In the genomic region with DNA sequence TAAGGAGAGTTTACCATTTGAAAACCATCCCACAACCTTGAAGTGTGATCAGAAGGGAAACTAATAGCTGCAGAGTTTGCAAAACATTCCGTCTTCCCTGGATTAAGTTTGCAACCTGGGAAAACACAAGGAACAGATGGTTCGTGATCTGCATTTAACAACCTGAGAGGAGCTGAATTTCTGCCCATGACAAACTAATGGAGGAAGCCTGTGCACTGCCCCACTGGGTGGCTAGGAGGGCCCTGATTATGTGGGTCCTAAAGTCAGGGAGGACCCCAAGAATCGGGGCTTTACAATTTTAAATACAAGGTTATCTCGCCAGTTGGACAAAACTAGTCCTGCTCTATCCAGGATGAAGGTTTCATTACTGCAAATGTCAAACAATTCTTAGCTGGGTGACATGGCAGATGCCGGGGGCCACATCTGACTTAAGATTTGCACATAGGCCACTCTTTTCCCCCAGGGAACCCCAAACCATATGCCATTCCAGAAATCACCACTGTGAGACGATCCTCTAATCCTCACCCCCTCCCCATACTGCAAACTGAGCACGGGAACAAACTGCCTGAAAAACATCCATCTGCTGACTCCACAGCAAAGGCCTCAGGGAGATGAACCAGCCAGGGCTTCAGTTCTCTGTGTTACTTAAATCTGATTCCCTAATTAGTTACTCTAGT, we compare ENCODE assay signal across 25 cellular contexts. TPM values are rescaled to one million over a fixed set of nuclear protein-coding genes. Genes with fewer than 3 reads are reported as not detected.
DNase-seq lines count a peak whose midpoint lies in the region; ATAC-seq and TF ChIP-seq lines count a peak whose summit lies in the region.
"Had no signal": no experiment of that assay in that cellular context is flagged by ENCODE, and none has a peak within 500 bp of the region (broad histone marks: within the 10 kb centered on the region; RNA-seq: fewer than 3 reads in every experiment).

No MANE protein-coding gene starts in this region.

- no peak for TF ChIP-seq CTCF in SK-N-SH (IDR thresholded peaks at IDR 0.05)
- TF ChIP-seq CTCF in PC-3 (conservative IDR thresholded peaks at IDR 0.05; ENCODE audit: low read depth, low read length) = no peak
- no peak for TF ChIP-seq CTCF in foreskin keratinocyte (conservative IDR thresholded peaks at IDR 0.05)

- 0 out of 2 replicates have a peak overlapping the region, but pooled peaks have one; percentile 22 for H2AFZ ChIP-seq in SK-N-SH (ENCODE audit: low read depth)
- no peak overlapping the region for H2AFZ ChIP-seq in PC-3 (ENCODE audit: low read length)

- H3K27me3 ChIP-seq in SK-N-SH (ENCODE audit: insufficient read depth) (no peaks in the 10 kb centered on the region), PC-3 (ENCODE audit: low read length) (no peaks in the 10 kb centered on the region), foreskin keratinocyte (no peaks in the 10 kb centered on the region)
- H3K27me3 ChIP-seq: body of pancreas, gastrocnemius medialis, MG63, right lobe of liver, tibial nerve had no signal

- H3F3A ChIP-seq in SK-N-SH (replicated peaks; ENCODE audit: insufficient read depth) = no peaks in the 10 kb centered on the region
- no peaks in the 10 kb centered on the region for H3F3A ChIP-seq in PC-3 (ENCODE audit: low read length, unreplicated experiment)

- 98% methylated on average over 7 of the region's 7 CpGs for WGBS in SK-N-SH (ENCODE audit: low lambda C conversion rate)

- H3K4me3 ChIP-seq in SK-N-SH (ENCODE audit: low read depth in 2 of 2, low read length in 1 of 2) = no peak overlapping the region
- no peak overlapping the region for H3K4me3 ChIP-seq in PC-3 (ENCODE audit: low read length)
- H3K4me3 ChIP-seq: body of pancreas, gastrocnemius medialis, K562, MG63, right lobe of liver, tibial nerve had no signal

- H4K20me1 ChIP-seq in SK-N-SH (ENCODE audit: insufficient read depth) = no peaks in the 10 kb centered on the region
- no peaks in the 10 kb centered on the region for H4K20me1 ChIP-seq in PC-3 (ENCODE audit: low read length)

- POLR2A ChIA-PET in SK-N-SH (lab: Yijun Ruan, JAX) = no interaction called here
- POLR2A ChIA-PET in PC-3 (lab: Charles Lee; ENCODE audit: unreplicated experiment) = no interaction called here

- H3K4me1 ChIP-seq in SK-N-SH (ENCODE audit: control insufficient read depth in 1 of 2, insufficient read depth in 2 of 2, low read depth in 1 of 2, low read length in 1 of 2) (no peaks in the 10 kb centered on the region; a peak in 1 of 4 replicates), PC-3 (ENCODE audit: insufficient read depth, low read length) (peaks cover 28% of the 10 kb centered on the region), foreskin keratinocyte (peaks cover 17% of the 10 kb centered on the region)
- H3K4me1 ChIP-seq: body of pancreas, gastrocnemius medialis, right lobe of liver, tibial nerve had no signal

- H3K27ac ChIP-seq in SK-N-SH (ENCODE audit: low read depth in 2 of 2, low read length in 1 of 2) (no peak overlapping the region; a peak in 1 of 4 replicates), PC-3 (ENCODE audit: low read length) (no peak overlapping the region), foreskin keratinocyte (peak overlapping the region; percentile 53)
- H3K27ac ChIP-seq: 22Rv1, body of pancreas, gastrocnemius medialis, right lobe of liver, tibial nerve had no signal

- H3K9me3 ChIP-seq in SK-N-SH (no peaks in the 10 kb centered on the region), PC-3 (ENCODE audit: low read length) (no peaks in the 10 kb centered on the region)
- H3K9me3 ChIP-seq: body of pancreas, gastrocnemius medialis, MG63, right lobe of liver, tibial nerve had no signal

- H3K9ac ChIP-seq in SK-N-SH (no peak overlapping the region), PC-3 (ENCODE audit: low read length) (no peak overlapping the region)

- intact Hi-C loops in PC-3 (cut with micrococcal nuclease) = no loop called here

- no peak for DNase-seq in SK-N-SH
- DNase-seq in PC-3 = no peak
- no peak for DNase-seq in foreskin keratinocyte
- no peak for DNase-seq in activated effector memory CD4-positive, alpha-beta T cell treated with anti-CD3 and anti-CD28 coated beads, Interleukin-2, amount 50 U/mL, for 16 hours
- no peak for DNase-seq in foreskin melanocyte
- no peak for DNase-seq in COLO829 (ENCODE audit: low spot score)
- DNase-seq: activated B cell treated with CpG ODN at 0.5 μM for 24 hours; activated CD4-positive, alpha-beta T cell treated with anti-CD3 and anti-CD28 coated beads, Interleukin-2, amount 50 U/mL, for 4 hours; activated CD8-positive, alpha-beta memory T cell treated with anti-CD3 and anti-CD28 coated beads, Interleukin-2, amount 50 U/mL, for 4 hours; activated effector memory CD4-positive, alpha-beta T cell treated with Interleukin-2 at 50 U/mL for 16 hours; activated naive CD8-positive, alpha-beta T cell treated with anti-CD3 and anti-CD28 coated beads, Interleukin-2, amount 50 U/mL, for 24 hours; body of pancreas; CD4-positive, alpha-beta T cell; effector CD8-positive, alpha-beta T cell; erythroblast; gastrocnemius medialis; NCI-H1436; right lobe of liver; stimulated activated CD4-positive, alpha-beta T cell treated with anti-CD3 and anti-CD28 coated beads, Interleukin-15, amount 100 ng/mL, for 24 hours had no signal

- TF ChIP-seq RAD21 in SK-N-SH (IDR thresholded peaks at IDR 0.05; ENCODE audit: low read length) = no peak

- no peak for TF ChIP-seq EP300 in SK-N-SH (IDR thresholded peaks at IDR 0.05; ENCODE audit: borderline replicate concordance in 1 of 2, low read depth in 1 of 2, low read length in 1 of 2)

- H3K9me2 ChIP-seq in SK-N-SH (no peaks in the 10 kb centered on the region), PC-3 (replicated peaks; ENCODE audit: low read length) (no peaks in the 10 kb centered on the region)

- no peak overlapping the region for H3K4me2 ChIP-seq in SK-N-SH
- peak overlapping the region; percentile 5; the same call in 1 of the 2 replicates for H3K4me2 ChIP-seq in PC-3 (ENCODE audit: low read length)

- ATAC-seq in SK-N-SH treated with all-trans-retinoic acid at 6 μM for 48 hours (no peak; the same call in 1 of the 3 replicates), PC-3 (no peak), foreskin keratinocyte (no peak), HG03175 (IDR thresholded peaks at IDR 0.05; ENCODE audit: unreplicated experiment) (no peak)
- ATAC-seq: body of pancreas, gastrocnemius medialis, K562, right lobe of liver had no signal

- BruUV-seq in PC-3 (replicated peaks; lab: Mats Ljungman, UMichigan) = no TSS peak

- no peaks in the 10 kb centered on the region for H3K79me2 ChIP-seq in SK-N-SH (ENCODE audit: insufficient read depth)
- H3K79me2 ChIP-seq in PC-3 (ENCODE audit: low read length) = no peaks in the 10 kb centered on the region

- CTCF ChIA-PET in SK-N-SH (lab: Yijun Ruan, JAX) = no interaction called here
- CTCF ChIA-PET in PC-3 (lab: Charles Lee) = no interaction called here

- H3K36me3 ChIP-seq in SK-N-SH (replicated peaks in 1 of 2; ENCODE audit: control insufficient read depth in 1 of 2, insufficient read depth in 2 of 2, low read length in 1 of 2) (no peaks in the 10 kb centered on the region), PC-3 (ENCODE audit: low read depth, low read length) (no peaks in the 10 kb centered on the region)
- H3K36me3 ChIP-seq: gastrocnemius medialis, MG63, right lobe of liver, tibial nerve had no signal

TF ChIP-seq in SK-N-SH, 30 proteins besides CTCF, POLR2A, EP300 and RAD21 (continues in another document):
- TF ChIP-seq RCOR1 (IDR thresholded peaks at IDR 0.05; ENCODE audit: low read length) (no peak), POLR2AphosphoS5 (IDR thresholded peaks at IDR 0.05; ENCODE audit: low read depth, low read length) (no peak)
- TF ChIP-seq, protein P1, sequence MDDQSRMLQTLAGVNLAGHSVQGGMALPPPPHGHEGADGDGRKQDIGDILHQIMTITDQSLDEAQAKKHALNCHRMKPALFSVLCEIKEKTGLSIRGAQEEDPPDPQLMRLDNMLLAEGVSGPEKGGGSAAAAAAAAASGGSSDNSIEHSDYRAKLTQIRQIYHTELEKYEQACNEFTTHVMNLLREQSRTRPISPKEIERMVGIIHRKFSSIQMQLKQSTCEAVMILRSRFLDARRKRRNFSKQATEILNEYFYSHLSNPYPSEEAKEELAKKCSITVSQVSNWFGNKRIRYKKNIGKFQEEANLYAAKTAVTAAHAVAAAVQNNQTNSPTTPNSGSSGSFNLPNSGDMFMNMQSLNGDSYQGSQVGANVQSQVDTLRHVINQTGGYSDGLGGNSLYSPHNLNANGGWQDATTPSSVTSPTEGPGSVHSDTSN (IDR thresholded peaks at IDR 0.05) = no peak

TF ChIP-seq in SK-N-SH treated with all-trans-retinoic acid at 6 μM for 48 hours, 23 proteins besides CTCF, POLR2A, EP300 and RAD21:
- TF ChIP-seq TCF4 (CRISPR knock-in tag; IDR thresholded peaks at IDR 0.05; ENCODE audit: borderline replicate concordance) (no peak), ZNF70 (CRISPR knock-in tag; IDR thresholded peaks at IDR 0.05) (no peak), ZC3H10 (CRISPR knock-in tag; IDR thresholded peaks at IDR 0.05) (no peak), ZNF565 (CRISPR knock-in tag; conservative IDR thresholded peaks at IDR 0.05; ENCODE audit: low read depth) (no peak), TOX (CRISPR knock-in tag; IDR thresholded peaks at IDR 0.05; ENCODE audit: borderline replicate concordance) (no peak)
- TF ChIP-seq, protein P2, sequence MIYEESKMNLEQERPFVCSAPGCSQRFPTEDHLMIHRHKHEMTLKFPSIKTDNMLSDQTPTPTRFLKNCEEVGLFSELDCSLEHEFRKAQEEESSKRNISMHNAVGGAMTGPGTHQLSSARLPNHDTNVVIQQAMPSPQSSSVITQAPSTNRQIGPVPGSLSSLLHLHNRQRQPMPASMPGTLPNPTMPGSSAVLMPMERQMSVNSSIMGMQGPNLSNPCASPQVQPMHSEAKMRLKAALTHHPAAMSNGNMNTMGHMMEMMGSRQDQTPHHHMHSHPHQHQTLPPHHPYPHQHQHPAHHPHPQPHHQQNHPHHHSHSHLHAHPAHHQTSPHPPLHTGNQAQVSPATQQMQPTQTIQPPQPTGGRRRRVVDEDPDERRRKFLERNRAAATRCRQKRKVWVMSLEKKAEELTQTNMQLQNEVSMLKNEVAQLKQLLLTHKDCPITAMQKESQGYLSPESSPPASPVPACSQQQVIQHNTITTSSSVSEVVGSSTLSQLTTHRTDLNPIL (CRISPR knock-in tag; IDR thresholded peaks at IDR 0.05; ENCODE audit: low read depth) = no peak

RNA-seq across cellular contexts. Expression of a gene that starts 35.4 kb away (rescaled TPM):
- polyA plus RNA-seq in SK-N-SH (2012; rRNA removed) = 6.8 and 9.8 TPM in 2 replicates
- polyA plus RNA-seq in SK-N-SH (2012; cell fraction: cytosol; rRNA removed) = 9.3 and 9.7 TPM in 2 replicates
- 9.7 and 19.7 TPM in 2 replicates for polyA plus RNA-seq in SK-N-SH (2012; cell fraction: nucleus; rRNA removed)
- total RNA-seq in PC-3 (2014; rRNA removed) = 7.0 and 7.1 TPM in 2 replicates
- total RNA-seq in foreskin keratinocyte = 15.4 and 16.2 TPM in 2 replicates
- polyA plus RNA-seq in foreskin keratinocyte = 3.4 and 4.3 TPM in 2 replicates
